ENCODE assay signal across 18 cellular contexts in genomic region chr12:68293347-68293746, GRCh38. TPM values are rescaled to one million over a fixed set of nuclear protein-coding genes. Genes with fewer than 3 reads are reported as not detected.
DNase-seq lines count a peak whose midpoint lies in the region; ATAC-seq and TF ChIP-seq lines count a peak whose summit lies in the region.
"Had no signal": no experiment of that assay in that cellular context is flagged by ENCODE, and none has a peak within 500 bp of the region (broad histone marks: within the 10 kb centered on the region; RNA-seq: fewer than 3 reads in every experiment).

No MANE protein-coding gene starts in this region.

- no peaks in the 10 kb centered on the region for H3K27me3 ChIP-seq in SJCRH30
- H3K27me3 ChIP-seq: BE2C had no signal

- H3K4me1 ChIP-seq in SJCRH30, result peaks cover 59% of the 10 kb centered on the region
- H3K4me1 ChIP-seq: BE2C had no signal

- no peak for TF ChIP-seq CTCF in nephron (IDR thresholded peaks at IDR 0.05; ENCODE audit: unreplicated experiment in 3 of 3)

- H3K4me3 ChIP-seq in SJCRH30, result no peak overlapping the region
- H3K4me3 ChIP-seq: HAP-1 had no signal

- peaks cover 2% of the 10 kb centered on the region for H3K9me3 Mint-ChIP-seq in nephron

- H3K27ac ChIP-seq in SJCRH30, result peak overlapping the region; percentile 82
- H3K27ac ChIP-seq: HL-60 had no signal

- no peaks in the 10 kb centered on the region for H3K27me3 Mint-ChIP-seq in nephron (ENCODE audit: low read depth)
- H3K27me3 Mint-ChIP-seq: CD4-positive, CD25-positive, alpha-beta regulatory T cell; CD8-positive, alpha-beta memory T cell; IgD-negative memory B cell had no signal

- H3K4me1 Mint-ChIP-seq in nephron, result peaks cover 37% of the 10 kb centered on the region

- H3K4me3 Mint-ChIP-seq in nephron, result no peak overlapping the region
- H3K4me3 Mint-ChIP-seq: CD4-positive, CD25-positive, alpha-beta regulatory T cell; CD8-positive, alpha-beta memory T cell; IgD-negative memory B cell had no signal

- ATAC-seq in esophagus mucosa, result peak; percentile 40
- no peak for ATAC-seq in HG03039 (IDR thresholded peaks at IDR 0.05; ENCODE audit: unreplicated experiment)
- ATAC-seq in HG03135 (IDR thresholded peaks at IDR 0.05; ENCODE audit: unreplicated experiment), result no peak

- no peaks in the 10 kb centered on the region for H3K36me3 ChIP-seq in SJCRH30
- H3K36me3 ChIP-seq: BE2C, HAP-1 had no signal

- DNase-seq in SJCRH30 (peak in 1 of 2 experiments; percentile 61), HuH-7.5 (ENCODE audit: low spot score) (no peak)
- DNase-seq: ACHN; BE2C; C1 segment of cervical spinal cord; CD4-positive, CD25-positive, alpha-beta regulatory T cell; CD8-positive, alpha-beta memory T cell; COR-L47; DMS 273 treated with DMSO at 0.1 percent for 48 hours had no signal

- peaks cover 18% of the 10 kb centered on the region for H3K36me3 Mint-ChIP-seq in nephron (ENCODE audit: low read depth)

- H3K27ac Mint-ChIP-seq in nephron, result peak overlapping the region; percentile 44 to 94 (median 54)
- H3K27ac Mint-ChIP-seq: CD4-positive, CD25-positive, alpha-beta regulatory T cell; CD8-positive, alpha-beta memory T cell had no signal

- peaks cover 5% of the 10 kb centered on the region; the same call in 1 of the 2 replicates for H3K9me3 ChIP-seq in SJCRH30 (replicated peaks)
- H3K9me3 ChIP-seq: BE2C, HAP-1 had no signal

RNA-seq across cellular contexts. Expression of gene MDM1, which starts 38.8 kb away (rescaled TPM):
- total RNA-seq in SJCRH30 (2014; rRNA removed; shearing (Covaris generic)), result 21.8 and 22.9 TPM in 2 replicates
- total RNA-seq in esophagus mucosa, result 5.3 TPM

RNA-seq across cellular contexts. Expression of gene IL22, which starts 39.9 kb away (rescaled TPM):
- not detected in 2 replicates for total RNA-seq in SJCRH30 (2014; rRNA removed; shearing (Covaris generic))
- total RNA-seq in esophagus mucosa, result 0.44 TPM
- total RNA-seq: CD4-positive, CD25-positive, alpha-beta regulatory T cell; H4; HT1080 had no signal
